9 cellular contexts compared by ENCODE assay signal in genomic region chr15:60751985-60752952, GRCh38.
DNase-seq lines count a peak whose midpoint lies in the region; ATAC-seq and TF ChIP-seq lines count a peak whose summit lies in the region.
"Had no signal": no experiment of that assay in that cellular context is flagged by ENCODE, and none has a peak within 500 bp of the region (broad histone marks: within the 10 kb centered on the region; RNA-seq: fewer than 3 reads in every experiment).

No MANE protein-coding gene starts in this region.

- H3K27ac ChIP-seq in gastroesophageal sphincter: peak overlapping the region in 3 of 4 donors; percentile 48 to 66 (median 59)

- no peaks in the 10 kb centered on the region for H3K27me3 Mint-ChIP-seq in T-helper 17 cell
- H3K27me3 Mint-ChIP-seq in nephron progenitor cell (ENCODE audit: low read depth, poor library complexity): no peaks in the 10 kb centered on the region

- ATAC-seq in T-helper 17 cell: no peak
- peak; percentile 84 for ATAC-seq in gastroesophageal sphincter
- ATAC-seq in GM19463 (IDR thresholded peaks at IDR 0.05; ENCODE audit: unreplicated experiment): no peak
- no peak for ATAC-seq in HG02678 (IDR thresholded peaks at IDR 0.05; ENCODE audit: unreplicated experiment)

- no peak for TF ChIP-seq CTCF in gastroesophageal sphincter (IDR thresholded peaks at IDR 0.05)
- no peak for TF ChIP-seq CTCF in nephron progenitor cell (IDR thresholded peaks at IDR 0.05)

- peak overlapping the region; percentile 37 for H3K27ac Mint-ChIP-seq in T-helper 17 cell
- H3K27ac Mint-ChIP-seq in nephron progenitor cell: no peak overlapping the region

- no peaks in the 10 kb centered on the region for H3K9me3 ChIP-seq in T-helper 17 cell (ENCODE audit: control insufficient read depth, low read length, poor library complexity, severe bottlenecking)
- H3K9me3 ChIP-seq in gastroesophageal sphincter: no peaks in the 10 kb centered on the region

- H3K4me3 ChIP-seq in gastroesophageal sphincter: peak overlapping the region in 1 of 2 donors; percentile 3

- DNase-seq in DMS53 treated with DMSO at 0.1 percent for 48 hours (lab: John Stamatoyannopoulos, UW; ENCODE audit: unreplicated experiment): peak; percentile 42
- DNase-seq in T-helper 17 cell: no peak
- DNase-seq in pulmonary artery endothelial cell (ENCODE audit: low read depth, low spot score): peak; percentile 67
- no peak for DNase-seq in T-helper 9 cell
- no peak for DNase-seq in nephron progenitor cell
- DNase-seq: NCI-H2029 treated with DMSO at 0.1 percent for 48 hours had no signal

- no peaks in the 10 kb centered on the region for H3K27me3 ChIP-seq in gastroesophageal sphincter

- peaks cover 9% of the 10 kb centered on the region for H3K4me1 Mint-ChIP-seq in T-helper 17 cell
- peaks cover 21% of the 10 kb centered on the region for H3K4me1 Mint-ChIP-seq in nephron progenitor cell

- peaks cover 3% of the 10 kb centered on the region for H3K36me3 Mint-ChIP-seq in T-helper 17 cell (ENCODE audit: low read depth)
- H3K36me3 Mint-ChIP-seq in nephron progenitor cell (ENCODE audit: low read depth): peaks cover 11% of the 10 kb centered on the region

- no peak for TF ChIP-seq POLR2A in gastroesophageal sphincter (IDR thresholded peaks at IDR 0.05)

- no peak for TF ChIP-seq EP300 in gastroesophageal sphincter (IDR thresholded peaks at IDR 0.05)

- H3K4me1 ChIP-seq in gastroesophageal sphincter: peaks cover 2 to 24% (median 3%) of the 10 kb centered on the region in 3 donors

- H3K4me3 Mint-ChIP-seq in T-helper 17 cell: no peak overlapping the region
- no peak overlapping the region for H3K4me3 Mint-ChIP-seq in nephron progenitor cell

- 47 to 66% methylated on average over 9 to 14 of the region's 21 CpGs for WGBS in gastroesophageal sphincter (ENCODE audit: low coverage in 1 of 2), 2 donors

- peaks cover 9% of the 10 kb centered on the region for H3K9me3 Mint-ChIP-seq in nephron progenitor cell

- H3K36me3 ChIP-seq in gastroesophageal sphincter: no peaks in the 10 kb centered on the region

Comparison
In these comparisons a context has a peak if more than half of its experiments do, and no peak if none do; other contexts are left out.
1. DNase-seq: peak in DMS53 treated with DMSO at 0.1 percent for 48 hours (single experiment) and pulmonary artery endothelial cell (single experiment); none in T-helper 17 cell (0 of 3), T-helper 9 cell (single experiment) and nephron progenitor cell (single experiment).